14 cellular contexts compared by ENCODE assay signal in genomic region chr10:129914153-129914855, GRCh38. TPM values are rescaled to one million over a fixed set of nuclear protein-coding genes. Genes with fewer than 3 reads are reported as not detected.
DNase-seq lines count a peak whose midpoint lies in the region; ATAC-seq and TF ChIP-seq lines count a peak whose summit lies in the region.
"Had no signal": no experiment of that assay in that cellular context is flagged by ENCODE, and none has a peak within 500 bp of the region (broad histone marks: within the 10 kb centered on the region; RNA-seq: fewer than 3 reads in every experiment).

No MANE protein-coding gene starts in this region.

- H3K14ac ChIP-seq in IMR-90 (replicated peaks; ENCODE audit: low read depth, low read length) = no peak overlapping the region

- no peak overlapping the region for H2AFZ ChIP-seq in IMR-90 (replicated peaks; ENCODE audit: low read length, poor library complexity)
- H2AFZ ChIP-seq: GM23338 had no signal

- H2BK5ac ChIP-seq in IMR-90 (ENCODE audit: low read depth, low read length, poor library complexity, severe bottlenecking) = no peak overlapping the region

- no peak for TF ChIP-seq RAD21 in IMR-90 (IDR thresholded peaks at IDR 0.05; ENCODE audit: low read length)

- H4K8ac ChIP-seq in IMR-90 (ENCODE audit: low read depth in 2 of 2, low read length in 2 of 2) = no peak overlapping the region

- H3K27me3 ChIP-seq in IMR-90 (ENCODE audit: control insufficient read depth, insufficient read depth, low read length) = no peaks in the 10 kb centered on the region
- H3K27me3 ChIP-seq in spleen (replicated peaks in 1 of 7) = peaks cover 0 to 26% (median 0%) of the 10 kb centered on the region in 7 donors
- H3K27me3 ChIP-seq: BE2C had no signal

- no peak overlapping the region for H3K9ac ChIP-seq in IMR-90 (ENCODE audit: low read depth, low read length)

- H3K4me1 ChIP-seq in IMR-90 (ENCODE audit: control insufficient read depth, insufficient read depth, low read length) (no peaks in the 10 kb centered on the region), spleen (no peaks in the 10 kb centered on the region)
- H3K4me1 ChIP-seq: A549 had no signal

- dilution Hi-C loops in IMR-90 (cut with HindIII; ENCODE audit: low sequenced_read_pairs, unreplicated experiment) = no loop called here

- no TSS peak for BruUV-seq in IMR-90 (replicated peaks; lab: Mats Ljungman, UMichigan)

- H3K56ac ChIP-seq in IMR-90 (ENCODE audit: extremely low read depth, insufficient read depth, low read length) = no peak overlapping the region

- H3K27me3 Mint-ChIP-seq in glutamatergic neuron (ENCODE audit: unreplicated experiment) = peaks cover 46% of the 10 kb centered on the region
- H3K27me3 Mint-ChIP-seq in nephron progenitor cell (ENCODE audit: low read depth, poor library complexity) = no peaks in the 10 kb centered on the region
- H3K27me3 Mint-ChIP-seq in stimulated activated memory B cell treated with anti-CD40 and anti-IgM and Interleukin-4, amounts not matched to agents 10 μg/mL and 1 μg/mL and 100 μg/mL, for 72 hours = peaks cover 19% of the 10 kb centered on the region
- H3K27me3 Mint-ChIP-seq: CD4-positive, alpha-beta memory T cell had no signal

- H3K4me3 ChIP-seq in IMR-90 (ENCODE audit: insufficient read depth, low read depth, low read length) (no peak overlapping the region), spleen (no peak overlapping the region)
- H3K4me3 ChIP-seq: A549, GM23338 had no signal

- no peaks in the 10 kb centered on the region for H3K79me1 ChIP-seq in IMR-90 (ENCODE audit: low read depth in 1 of 2, low read length in 2 of 2)

- H3K9me3 ChIP-seq in IMR-90 (ENCODE audit: control insufficient read depth, insufficient read depth, low read length) = peaks cover 6% of the 10 kb centered on the region; the same call in 1 of the 2 replicates
- no peaks in the 10 kb centered on the region for H3K9me3 ChIP-seq in spleen
- H3K9me3 ChIP-seq: A549, BE2C had no signal

- in situ Hi-C loops in IMR-90 (cut with MboI; ENCODE audit: low sequenced_read_pairs) = no loop called here

- peak overlapping the region; percentile 47 for H3K4me3 Mint-ChIP-seq in glutamatergic neuron (ENCODE audit: unreplicated experiment)
- H3K4me3 Mint-ChIP-seq in nephron progenitor cell = no peak overlapping the region
- H3K4me3 Mint-ChIP-seq in stimulated activated memory B cell treated with anti-CD40 and anti-IgM and Interleukin-4, amounts not matched to agents 10 μg/mL and 1 μg/mL and 100 μg/mL, for 72 hours = no peak overlapping the region
- H3K4me3 Mint-ChIP-seq: CD4-positive, alpha-beta memory T cell; GM23338 had no signal

- peak overlapping the region; percentile 26 for H2AK9ac ChIP-seq in IMR-90 (replicated peaks; ENCODE audit: low read depth, low read length, poor library complexity)

- TF ChIP-seq CTCF in IMR-90 (conservative IDR thresholded peaks at IDR 0.05; ENCODE audit: low read depth, low read length) = no peak
- no peak for TF ChIP-seq CTCF in glutamatergic neuron (IDR thresholded peaks at IDR 0.05; ENCODE audit: partially characterized antibody, unreplicated experiment)
- no peak for TF ChIP-seq CTCF in nephron progenitor cell (IDR thresholded peaks at IDR 0.05)
- TF ChIP-seq CTCF in spleen (IDR thresholded peaks at IDR 0.05 in 8 of 11, conservative IDR thresholded peaks at IDR 0.05 in 3 of 11) = no peak

- CTCF ChIA-PET in IMR-90 (lab: Yijun Ruan, JAX) = no interaction called here

- no peaks in the 10 kb centered on the region for H3K9me1 ChIP-seq in IMR-90 (ENCODE audit: insufficient read depth, low read length)

- H3K18ac ChIP-seq in IMR-90 (ENCODE audit: low read depth, low read length) = no peak overlapping the region

- no peak for ATAC-seq in IMR-90 (ENCODE audit: low read depth)
- no peak for ATAC-seq in stimulated activated memory B cell treated with anti-CD40 and anti-IgM and Interleukin-4, amounts not matched to agents 10 μg/mL and 1 μg/mL and 100 μg/mL, for 72 hours
- ATAC-seq: A549, GM23338 had no signal

- H2BK20ac ChIP-seq in IMR-90 (ENCODE audit: low read depth, low read length) = no peak overlapping the region

- intact Hi-C loops in IMR-90 (cut with micrococcal nuclease) = no loop called here
- intact Hi-C loops in spleen (cut with DNase I; ENCODE audit: low total_unique reads) = no loop called here

- TF ChIP-seq POLR2A in IMR-90 (IDR thresholded peaks at IDR 0.05; ENCODE audit: low read depth, low read length) = no peak
- TF ChIP-seq POLR2A in spleen (IDR thresholded peaks at IDR 0.05) = no peak

- no peak overlapping the region for H2AK5ac ChIP-seq in IMR-90 (ENCODE audit: low read depth, low read length)

- H3K4me1 Mint-ChIP-seq in glutamatergic neuron (ENCODE audit: low read depth, unreplicated experiment) (peaks cover 62% of the 10 kb centered on the region), nephron progenitor cell (peaks cover 78% of the 10 kb centered on the region)
- no peaks in the 10 kb centered on the region for H3K4me1 Mint-ChIP-seq in stimulated activated memory B cell treated with anti-CD40 and anti-IgM and Interleukin-4, amounts not matched to agents 10 μg/mL and 1 μg/mL and 100 μg/mL, for 72 hours
- H3K4me1 Mint-ChIP-seq: CD4-positive, alpha-beta memory T cell had no signal

- no peak overlapping the region for H2BK15ac ChIP-seq in IMR-90 (ENCODE audit: low read depth, low read length)

- POLR2A ChIA-PET in IMR-90 (lab: Charles Lee; ENCODE audit: unreplicated experiment) = no interaction called here

- H3K9me3 Mint-ChIP-seq in glutamatergic neuron (ENCODE audit: unreplicated experiment) = peaks cover 68% of the 10 kb centered on the region
- no peaks in the 10 kb centered on the region for H3K9me3 Mint-ChIP-seq in nephron progenitor cell
- H3K9me3 Mint-ChIP-seq in stimulated activated memory B cell treated with anti-CD40 and anti-IgM and Interleukin-4, amounts not matched to agents 10 μg/mL and 1 μg/mL and 100 μg/mL, for 72 hours = no peaks in the 10 kb centered on the region
- H3K9me3 Mint-ChIP-seq: GM23338 had no signal

- H3K36me3 Mint-ChIP-seq in glutamatergic neuron (ENCODE audit: unreplicated experiment) (peaks cover 14% of the 10 kb centered on the region), nephron progenitor cell (ENCODE audit: low read depth) (no peaks in the 10 kb centered on the region)
- no peaks in the 10 kb centered on the region for H3K36me3 Mint-ChIP-seq in stimulated activated memory B cell treated with anti-CD40 and anti-IgM and Interleukin-4, amounts not matched to agents 10 μg/mL and 1 μg/mL and 100 μg/mL, for 72 hours
- H3K36me3 Mint-ChIP-seq: CD4-positive, alpha-beta memory T cell had no signal

- H4K5ac ChIP-seq in IMR-90 (ENCODE audit: low read depth, low read length) = no peak overlapping the region

- no peak for DNase-seq in IMR-90
- peak; percentile 12 for DNase-seq in glutamatergic neuron
- DNase-seq in nephron progenitor cell = no peak
- peak; percentile 73 for DNase-seq in spleen
- no peak for DNase-seq in SKM-1 (lab: John Stamatoyannopoulos, UW; ENCODE audit: unreplicated experiment)
- DNase-seq: BE2C; CD4-positive, alpha-beta memory T cell; DMS79 treated with DMSO at 0.1 percent for 48 hours; EL; H7 had no signal

- no peak overlapping the region for H3K4me2 ChIP-seq in IMR-90 (ENCODE audit: low read depth, low read length)
- H3K4me2 ChIP-seq: A549, GM23338 had no signal

- WGBS in IMR-90 (ENCODE audit: extremely low coverage in 2 of 2, insufficient read length in 1 of 2), 2 experiments = 90% methylated on average over 4 of the region's 19 CpGs; no CpG with 5 or more reads in 1 of the 2 experiments
- WGBS in spleen, 5 donors = 91 to 95% (median 92%) methylated on average over 15 to 19 of the region's 19 CpGs

- no peak overlapping the region for H2BK120ac ChIP-seq in IMR-90 (ENCODE audit: low read depth, low read length)

- H3K27ac Mint-ChIP-seq in glutamatergic neuron (ENCODE audit: unreplicated experiment) (peak overlapping the region; percentile 64), nephron progenitor cell (peak overlapping the region; percentile 96)
- H3K27ac Mint-ChIP-seq in stimulated activated memory B cell treated with anti-CD40 and anti-IgM and Interleukin-4, amounts not matched to agents 10 μg/mL and 1 μg/mL and 100 μg/mL, for 72 hours = no peak overlapping the region
- H3K27ac Mint-ChIP-seq: CD4-positive, alpha-beta memory T cell had no signal

- H3K4ac ChIP-seq in IMR-90 (ENCODE audit: low read depth, low read length) = no peak overlapping the region

- H3K27ac ChIP-seq in IMR-90 (ENCODE audit: insufficient read depth, low read length) (no peak overlapping the region), spleen (no peak overlapping the region)
- H3K27ac ChIP-seq: A549, C4-2B had no signal

- H4K20me1 ChIP-seq in IMR-90 (ENCODE audit: insufficient read depth, low read length) = no peaks in the 10 kb centered on the region

- no peak overlapping the region for H3K23ac ChIP-seq in IMR-90 (ENCODE audit: low read depth, low read length)

- H3K36me3 ChIP-seq in IMR-90 (ENCODE audit: control insufficient read depth, insufficient read depth, low read length) (no peaks in the 10 kb centered on the region), spleen (no peaks in the 10 kb centered on the region)
- H3K36me3 ChIP-seq: BE2C had no signal

- H4K91ac ChIP-seq in IMR-90 (ENCODE audit: insufficient read depth, low read depth, low read length) = no peak overlapping the region

TF ChIP-seq in IMR-90, 13 proteins besides CTCF, POLR2A, EP300 and RAD21:
- TF ChIP-seq CEBPB (IDR thresholded peaks at IDR 0.05; ENCODE audit: low read depth, low read length) (no peak), MAZ (IDR thresholded peaks at IDR 0.05; ENCODE audit: borderline replicate concordance, low read depth, low read length) (no peak), RFX5 (IDR thresholded peaks at IDR 0.05; ENCODE audit: low read depth, low read length) (no peak), CHD1 (IDR thresholded peaks at IDR 0.05; ENCODE audit: low read depth, low read length) (no peak), BHLHE40 (IDR thresholded peaks at IDR 0.05; ENCODE audit: low read depth, low read length) (no peak), FOS (IDR thresholded peaks at IDR 0.05; ENCODE audit: low read depth, low read length) (no peak)

RNA-seq across cellular contexts. Expression of gene EBF3, which starts 49.8 kb away (rescaled TPM):
- total RNA-seq in IMR-90 (2012; rRNA removed) (0.36 and 0.56 TPM in 2 replicates), glutamatergic neuron (ENCODE audit: unreplicated experiment) (544 TPM), spleen (under 1 TPM in 1 of 7 donors, not detected in 6; 0.20 TPM)
- polyA plus RNA-seq in IMR-90 (2012; rRNA removed) (0.60 and 0.70 TPM in 2 replicates), spleen (under 1 TPM; 0.02 to 0.19 (median 0.08) TPM)
- 0.36 and 0.68 TPM in 2 replicates for polyA plus RNA-seq in IMR-90 (2012; cell fraction: cytosol; rRNA removed)
- polyA plus RNA-seq in IMR-90 (2012; cell fraction: nucleus; rRNA removed; ENCODE audit: low replicate concordance) = 0.94 and 1.00 TPM in 2 replicates
- total RNA-seq: CD4-positive, alpha-beta memory T cell had no signal
- polyA plus RNA-seq: CD4-positive, alpha-beta memory T cell had no signal

Comparison
In these comparisons a context has a peak if more than half of its experiments do, and no peak if none do; other contexts are left out.
1. DNase-seq: peak in glutamatergic neuron (single experiment) and spleen (single experiment); none in IMR-90 (single experiment), nephron progenitor cell (single experiment) and SKM-1 (single experiment).
2. RNA of gene EBF3, which starts 49.8 kb away (total RNA-seq): 544 TPM in glutamatergic neuron (single experiment); 0.36 to 0.56 TPM in IMR-90 and 0.20 TPM in spleen; every median in the first group is over 100 times any median in the second.